ENCODE assay signal across 19 cellular contexts in the genomic region with DNA sequence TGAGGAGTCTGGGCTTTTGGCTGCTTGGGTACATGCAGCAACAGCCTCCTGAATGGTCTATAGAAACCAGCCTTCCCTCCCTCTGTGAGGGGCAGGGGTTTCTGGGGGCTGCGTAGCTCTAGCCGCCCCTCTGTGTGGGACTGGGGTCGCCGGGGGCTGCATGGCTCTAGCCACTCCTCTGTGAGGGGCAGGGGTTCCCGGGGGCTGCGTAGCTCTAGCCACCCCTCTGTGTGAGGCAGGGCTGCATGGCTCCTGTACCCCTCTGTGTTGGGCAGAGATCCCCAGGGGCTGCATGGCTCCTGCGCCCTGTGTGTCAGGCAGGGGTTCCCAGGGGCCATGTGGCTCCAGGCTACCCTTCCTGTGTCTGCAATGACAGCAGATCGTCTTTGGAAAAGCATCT. TPM values are rescaled to one million over a fixed set of nuclear protein-coding genes. Genes with fewer than 3 reads are reported as not detected.
A peak's percentile ranks its signal among the peaks of the same experiment; 100 is the strongest.
DNase-seq lines count a peak whose midpoint lies in the region; ATAC-seq, FAIRE-seq and TF ChIP-seq lines count a peak whose summit lies in the region.
"Had no signal": no experiment of that assay in that cellular context is flagged by ENCODE, and none has a peak within 500 bp of the region (broad histone marks: within the 10 kb centered on the region; RNA-seq: fewer than 3 reads in every experiment).

No MANE protein-coding gene starts in this region.

- H3K36me3 Mint-ChIP-seq in endodermal cell (ENCODE audit: low read depth): peaks cover 27% of the 10 kb centered on the region

- no peak overlapping the region for H3K4me3 Mint-ChIP-seq in endodermal cell
- H3K4me3 Mint-ChIP-seq: activated T-cell treated with anti-CD3 and anti-CD28 coated beads, Interleukin-2, amount 50 U/mL, for 72 hours had no signal

- no peaks in the 10 kb centered on the region for H3K9me3 ChIP-seq in right lobe of liver
- no peaks in the 10 kb centered on the region for H3K9me3 ChIP-seq in HepG2 (ENCODE audit: low read length)
- H3K9me3 ChIP-seq in endodermal cell (ENCODE audit: control insufficient read depth, low read length): no peaks in the 10 kb centered on the region
- H3K9me3 ChIP-seq in osteoblast (ENCODE audit: low read depth, low read length): no peaks in the 10 kb centered on the region
- H3K9me3 ChIP-seq: thyroid gland had no signal

- intact Hi-C loops in right lobe of liver (cut with DNase I): no loop called here
- intact Hi-C loops in HepG2 (cut with micrococcal nuclease; ENCODE audit: unreplicated experiment): no loop called here

- peaks cover 28% of the 10 kb centered on the region for H3K4me1 Mint-ChIP-seq in endodermal cell

- ATAC-seq in right lobe of liver (no peak), HepG2 (no peak), HG02623 (IDR thresholded peaks at IDR 0.05; ENCODE audit: unreplicated experiment) (no peak)
- ATAC-seq: activated T-cell treated with anti-CD3 and anti-CD28 coated beads, Interleukin-2, amount 50 U/mL, for 72 hours had no signal

- no TSS peak for BruUV-seq in HepG2 (replicated peaks; lab: Mats Ljungman, UMichigan)

- peak overlapping the region; percentile 35 for H3K27ac Mint-ChIP-seq in endodermal cell
- H3K27ac Mint-ChIP-seq: activated T-cell treated with anti-CD3 and anti-CD28 coated beads, Interleukin-2, amount 50 U/mL, for 72 hours had no signal

- no peak overlapping the region for H3K4me2 ChIP-seq in HepG2 (ENCODE audit: low read depth, low read length)
- peak overlapping the region; percentile 46 for H3K4me2 ChIP-seq in osteoblast (ENCODE audit: insufficient read depth, low read length)

- POLR2A ChIA-PET in HepG2 (lab: Yijun Ruan, JAX): no interaction called here

- no peak for TF ChIP-seq RAD21 in HepG2 (CRISPR knock-in tag; IDR thresholded peaks at IDR 0.05)

- H3K4me3 ChIP-seq in right lobe of liver (no peak overlapping the region), HepG2 (replicated peaks in 1 of 3; ENCODE audit: insufficient read depth in 1 of 3, low read depth in 2 of 3, low read length in 3 of 3) (no peak overlapping the region), endodermal cell (ENCODE audit: low read length) (no peak overlapping the region), osteoblast (ENCODE audit: insufficient read depth, low read length) (no peak overlapping the region)
- H3K4me3 ChIP-seq: thyroid gland had no signal

- H4K20me1 ChIP-seq in HepG2 (ENCODE audit: insufficient read depth, low read length): peaks cover 90% of the 10 kb centered on the region
- peaks cover 9% of the 10 kb centered on the region for H4K20me1 ChIP-seq in osteoblast (ENCODE audit: insufficient read depth, low read length)

- H3K27ac ChIP-seq in right lobe of liver: no peak overlapping the region
- no peak overlapping the region for H3K27ac ChIP-seq in HepG2 (ENCODE audit: extremely low read length, insufficient read depth, low read length)
- no peak overlapping the region for H3K27ac ChIP-seq in endodermal cell (ENCODE audit: low read depth, low read length)
- peak overlapping the region; percentile 97 for H3K27ac ChIP-seq in osteoblast (ENCODE audit: low read depth, low read length)
- H3K27ac ChIP-seq: thyroid gland had no signal

- no peaks in the 10 kb centered on the region for H3K9me3 Mint-ChIP-seq in endodermal cell

- H3K27me3 Mint-ChIP-seq in endodermal cell (ENCODE audit: insufficient read depth): no peaks in the 10 kb centered on the region

- TF ChIP-seq EP300 in HepG2 (IDR thresholded peaks at IDR 0.05; ENCODE audit: low read depth in 2 of 2, low read length in 2 of 2) (no peak), HepG2 (CRISPR knock-in tag; IDR thresholded peaks at IDR 0.05; ENCODE audit: borderline replicate concordance) (no peak)

- H3K36me3 ChIP-seq in right lobe of liver: no peaks in the 10 kb centered on the region
- H3K36me3 ChIP-seq in HepG2 (replicated peaks in 1 of 2; ENCODE audit: control insufficient read depth in 1 of 2, insufficient read depth in 2 of 2, low read length in 2 of 2): peaks cover 41 to 82% of the 10 kb centered on the region in 2 experiments
- peaks cover 50% of the 10 kb centered on the region for H3K36me3 ChIP-seq in endodermal cell (ENCODE audit: control insufficient read depth, insufficient read depth, low read length)
- no peaks in the 10 kb centered on the region for H3K36me3 ChIP-seq in osteoblast (ENCODE audit: insufficient read depth, low read length)
- H3K36me3 ChIP-seq: thyroid gland had no signal

- no peak for FAIRE-seq in HepG2 (lab: Jason Lieb, UNC)
- FAIRE-seq: TTC549 had no signal

- DNase-seq in right lobe of liver: peak in 2 of 3 donors; percentile 18 to 53
- no peak for DNase-seq in HepG2 (ENCODE audit: low spot score)
- no peak for DNase-seq in endodermal cell
- no peak for DNase-seq in osteoblast (ENCODE audit: insufficient read length, low spot score, missing footprints)
- DNase-seq in NOMO-1 (lab: John Stamatoyannopoulos, UW; ENCODE audit: unreplicated experiment in 2 of 2): no peak
- DNase-seq in hypothalamus (lab: John Stamatoyannopoulos, UW): no peak
- no peak for DNase-seq in activated gamma-delta T cell treated with Interleukin-2 at 50 U/mL for 16 hours
- DNase-seq: activated CD4-positive, alpha-beta T cell treated with anti-CD3 and anti-CD28 coated beads, Interleukin-2, amount 50 U/mL, for 48 hours; activated T-cell treated with anti-CD3 and anti-CD28 coated beads, Interleukin-2, amount 50 U/mL, for 72 hours; dermis blood vessel endothelial cell; GDM1; H7; MM.1S; NCI-H187 treated with DMSO at 0.1 percent for 48 hours; NCI-H510A treated with DMSO at 0.1 percent for 48 hours; stimulated activated CD4-positive, alpha-beta T cell treated with anti-CD3 and anti-CD28 coated beads, Interleukin-2, amount 100 ng/mL, for 24 hours; thyroid gland had no signal

- 70% methylated on average over 2 of the region's 8 CpGs for WGBS in right lobe of liver (ENCODE audit: insufficient coverage, low coverage, low lambda C conversion rate, missing lambda C conversion rate)
- WGBS in HepG2 (ENCODE audit: low lambda C conversion rate): 95% methylated on average over 3 of the region's 8 CpGs
- 90 to 98% methylated on average over 6 to 8 of the region's 8 CpGs for WGBS in endodermal cell (ENCODE audit: insufficient coverage in 1 of 2, insufficient read length in 1 of 2), 2 experiments

- H3K9ac ChIP-seq in HepG2 (ENCODE audit: insufficient read depth, low read depth, low read length) (no peak overlapping the region), endodermal cell (ENCODE audit: extremely low read depth, low read length, poor library complexity, severe bottlenecking) (no peak overlapping the region)

- CTCF ChIA-PET in HepG2 (lab: Yijun Ruan, JAX; ENCODE audit: low intra/inter-chr PET ratio, low total read pairs): no interaction called here

- H3K79me2 ChIP-seq in HepG2 (ENCODE audit: insufficient read depth, low read length) (peaks cover 100% of the 10 kb centered on the region), osteoblast (ENCODE audit: insufficient read depth, low read length) (peaks cover 16% of the 10 kb centered on the region)

- H3K4me1 ChIP-seq in right lobe of liver (peaks cover 4 to 33% (median 11%) of the 10 kb centered on the region in 4 donors), HepG2 (ENCODE audit: insufficient read depth, low read length) (peaks cover 41% of the 10 kb centered on the region), endodermal cell (ENCODE audit: control insufficient read depth, insufficient read depth, low read length) (peaks cover 7% of the 10 kb centered on the region), osteoblast (ENCODE audit: insufficient read depth, low read length) (peaks cover 34% of the 10 kb centered on the region)

- in situ Hi-C loops in HepG2 (cut with HindIII; ENCODE audit: extremely low pct_ligation_motif_present, low pct_unique_long_range_greater_than_20kb): no loop called here

- TF ChIP-seq CTCF in right lobe of liver (IDR thresholded peaks at IDR 0.05) (no peak), HepG2 (CRISPR knock-in tag; IDR thresholded peaks at IDR 0.05) (no peak), endodermal cell (conservative IDR thresholded peaks at IDR 0.05) (no peak), osteoblast (IDR thresholded peaks at IDR 0.05; ENCODE audit: extremely low read depth, low read depth, low read length) (no peak)

- H3K27me3 ChIP-seq in right lobe of liver: no peaks in the 10 kb centered on the region
- H3K27me3 ChIP-seq in HepG2 (ENCODE audit: control insufficient read depth in 1 of 2, insufficient read depth in 2 of 2, low read length in 2 of 2): no peaks in the 10 kb centered on the region
- no peaks in the 10 kb centered on the region for H3K27me3 ChIP-seq in endodermal cell (ENCODE audit: control insufficient read depth, insufficient read depth, low read length, poor library complexity, severe bottlenecking)
- H3K27me3 ChIP-seq in osteoblast (ENCODE audit: insufficient read depth, low read length): no peaks in the 10 kb centered on the region
- H3K27me3 ChIP-seq: thyroid gland had no signal

- H2AFZ ChIP-seq in HepG2 (ENCODE audit: low read length) (no peak overlapping the region), osteoblast (ENCODE audit: low read length) (no peak overlapping the region)

- no peak for TF ChIP-seq POLR2A in right lobe of liver (IDR thresholded peaks at IDR 0.05)
- TF ChIP-seq POLR2A in HepG2 (IDR thresholded peaks at IDR 0.05; ENCODE audit: insufficient read depth in 1 of 2, low read depth in 2 of 2, low read length in 2 of 2): no peak

RNA-seq across cellular contexts. Expression of gene HS6ST1, which starts 17.6 kb away (rescaled TPM):
- total RNA-seq in right lobe of liver (10 to 100 TPM; 18.0 to 53.5 (median 31.0) TPM), HepG2 (2016; rRNA removed; fragmentation: Illumina TruSeq; extraction: Trizol) (68.4 and 84.6 TPM in 2 replicates), endodermal cell (100 to 1,000 TPM in 1 of 2 donors, 10 to 100 TPM in 1; 93.0 to 106 TPM), osteoblast (16.5 and 18.8 TPM in 2 replicates)
- total RNA-seq in HepG2 (2016; cell fraction: cytosol; rRNA removed; fragmentation: Illumina TruSeq; extraction: Trizol; ENCODE audit: low read depth): 8.0 TPM in 2 replicates
- 60.2 and 86.4 TPM in 2 replicates for total RNA-seq in HepG2 (2016; cell fraction: insoluble cytoplasmic fraction; rRNA removed; fragmentation: Illumina TruSeq; extraction: Trizol)
- 38.4 and 40.3 TPM in 2 replicates for total RNA-seq in HepG2 (2016; cell fraction: membrane; rRNA removed; fragmentation: Illumina TruSeq; extraction: Trizol)
- total RNA-seq in HepG2 (2016; cell fraction: nucleus; rRNA removed; fragmentation: Illumina TruSeq; extraction: Trizol): 59.1 and 66.3 TPM in 2 replicates
- 34.5 and 42.2 TPM in 2 replicates for polyA plus RNA-seq in HepG2 (2011; rRNA removed)
- polyA plus RNA-seq in HepG2 (2011; cell fraction: cytosol; rRNA removed): 35.2 and 53.7 TPM in 2 replicates
- polyA plus RNA-seq in HepG2 (2011; cell fraction: nucleus; rRNA removed): 38.8 and 44.3 TPM in 2 replicates
- polyA plus RNA-seq in HepG2 (2012): 50.2 and 79.5 TPM in 2 replicates
- polyA plus RNA-seq in HepG2 (2016; cell fraction: cytosol; fragmentation: Illumina TruSeq; extraction: Trizol; ENCODE audit: low read depth): 5.2 and 5.6 TPM in 2 replicates
- 70.3 and 83.1 TPM in 2 replicates for polyA plus RNA-seq in HepG2 (2016; cell fraction: insoluble cytoplasmic fraction; fragmentation: Illumina TruSeq; extraction: Trizol; ENCODE audit: low read depth)
- 24.6 and 27.0 TPM in 2 replicates for polyA plus RNA-seq in HepG2 (2016; cell fraction: membrane; fragmentation: Illumina TruSeq; extraction: Trizol; ENCODE audit: low read depth)
- 106 and 113 TPM in 2 replicates for polyA plus RNA-seq in HepG2 (2016; cell fraction: nucleus; fragmentation: Illumina TruSeq; extraction: Trizol; ENCODE audit: insufficient read depth, low read depth)
- 7.6 and 148 TPM in 2 replicates for polyA minus RNA-seq in HepG2 (2011; rRNA and poly(A)+ RNA removed; ENCODE audit: low replicate concordance)
- polyA minus RNA-seq in HepG2 (2011; cell fraction: cytosol; rRNA and poly(A)+ RNA removed): 47.4 and 52.3 TPM in 2 replicates
- polyA minus RNA-seq in HepG2 (2011; cell fraction: nucleus; rRNA and poly(A)+ RNA removed): 39.0 and 60.8 TPM in 2 replicates
- polyA plus RNA-seq in endodermal cell (2013, experiment 1 of 2): 81.5 TPM
- 79.0 TPM for polyA plus RNA-seq in endodermal cell (2013, experiment 2 of 2)

Comparison
In these comparisons a context has a peak if more than half of its experiments do, and no peak if none do; other contexts are left out.
1. DNase-seq: peak in right lobe of liver (2 of 3); none in HepG2 (single experiment), endodermal cell (single experiment), osteoblast (single experiment), NOMO-1 (0 of 2), hypothalamus (0 of 51) and activated gamma-delta T cell treated with Interleukin-2 at 50 U/mL for 16 hours (single experiment).